In genomic region chr12:83114042-83114441, GRCh38 we compare ENCODE assay signal across 1 cellular context.
TF ChIP-seq lines count a peak whose summit lies in the region.

No MANE protein-coding gene starts in this region.

TF ChIP-seq in WTC11, 78 proteins besides CTCF, POLR2A, EP300 and RAD21 (continued from another document):
- TF ChIP-seq ZNF423 (CRISPR knock-in tag; IDR thresholded peaks at IDR 0.05) (no peak), HMGA2 (CRISPR knock-in tag; IDR thresholded peaks at IDR 0.05) (no peak), ZNF671 (CRISPR knock-in tag; IDR thresholded peaks at IDR 0.05) (no peak), SMAD3 (CRISPR knock-in tag; IDR thresholded peaks at IDR 0.05; ENCODE audit: borderline replicate concordance) (no peak)
